ENCODE assay signal across 14 cellular contexts in the genomic region with DNA sequence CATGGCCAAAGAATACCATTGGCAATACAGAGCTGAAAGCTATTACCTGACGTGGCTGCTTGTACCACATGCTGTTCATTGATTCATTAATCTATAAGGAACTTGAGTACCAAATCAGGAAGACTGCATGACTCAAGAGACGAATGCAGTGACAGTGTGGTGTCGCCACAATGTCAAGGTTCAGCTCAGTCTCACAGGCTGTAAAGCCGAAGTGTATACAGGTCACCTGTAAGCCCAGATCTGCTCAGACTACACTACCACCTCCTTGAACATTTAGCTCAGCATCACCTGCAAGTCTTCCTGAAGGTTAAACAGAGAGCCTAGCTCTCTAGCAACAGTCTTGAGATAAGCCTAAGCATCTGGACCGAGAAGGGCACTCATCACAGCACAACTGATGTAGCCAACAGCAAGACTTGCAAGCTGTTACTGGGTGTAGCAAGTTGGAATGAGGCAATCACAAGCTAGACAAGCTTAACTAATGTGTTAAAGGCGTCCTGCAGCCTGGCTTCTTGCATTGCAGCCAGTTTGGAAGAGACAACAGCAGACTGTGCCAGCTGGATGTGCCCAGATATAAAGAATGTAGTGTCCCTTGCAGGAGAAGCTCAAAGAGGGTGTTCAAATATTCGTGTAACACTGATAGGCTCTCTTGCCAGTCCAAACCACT. TPM values are rescaled to one million over a fixed set of nuclear protein-coding genes. Genes with fewer than 3 reads are reported as not detected.
DNase-seq lines count a peak whose midpoint lies in the region; ATAC-seq, FAIRE-seq and TF ChIP-seq lines count a peak whose summit lies in the region.
"Had no signal": no experiment of that assay in that cellular context is flagged by ENCODE, and none has a peak within 500 bp of the region (broad histone marks: within the 10 kb centered on the region; RNA-seq: fewer than 3 reads in every experiment).

No MANE protein-coding gene starts in this region.

- CTCF ChIA-PET in SK-N-SH (lab: Yijun Ruan, JAX): no interaction called here

- H3K4ac ChIP-seq in trophoblast cell (ENCODE audit: low read depth, low read length): no peak overlapping the region

- no peak for TF ChIP-seq EP300 in gastroesophageal sphincter (IDR thresholded peaks at IDR 0.05)
- no peak for TF ChIP-seq EP300 in SK-N-SH (IDR thresholded peaks at IDR 0.05; ENCODE audit: borderline replicate concordance in 1 of 2, low read depth in 1 of 2, low read length in 1 of 2)

- TF ChIP-seq RAD21 in SK-N-SH (IDR thresholded peaks at IDR 0.05; ENCODE audit: low read length): no peak

- peak overlapping the region in 2 of 4 donors; percentile 21 to 22 for H3K27ac ChIP-seq in gastroesophageal sphincter
- no peak overlapping the region for H3K27ac ChIP-seq in trophoblast cell (ENCODE audit: low read depth, low read length)
- H3K27ac ChIP-seq in SK-N-SH (ENCODE audit: low read depth in 2 of 2, low read length in 1 of 2): no peak overlapping the region
- H3K27ac ChIP-seq: adrenal gland, thoracic aorta had no signal

- POLR2A ChIA-PET in SK-N-SH (lab: Yijun Ruan, JAX): no interaction called here

- H3K14ac ChIP-seq in trophoblast cell (ENCODE audit: low read length): no peak overlapping the region

- DNase-seq in Ammon's horn (ENCODE audit: low spot score) (peak; percentile 72), NCI-H2029 (lab: John Stamatoyannopoulos, UW) (peak; percentile 95), trophoblast cell (no peak), RCC 7860 (ENCODE audit: low spot score) (no peak), SK-N-SH (no peak)
- no peak for DNase-seq in stimulated activated naive CD8-positive, alpha-beta T cell treated with anti-CD3 and anti-CD28 coated beads, Interleukin-15, Interleukin-2, amounts not matched to agents 100 U/mL and 50 U/mL, for 24 hours
- DNase-seq: adrenal gland; COR-L47; NCI-H187 treated with DMSO at 0.1 percent for 48 hours; stimulated activated CD4-positive, alpha-beta T cell treated with anti-CD3 and anti-CD28 coated beads, Interleukin-15, amount 100 ng/mL, for 24 hours; T1000 had no signal

- no peak overlapping the region for H4K8ac ChIP-seq in trophoblast cell (ENCODE audit: low read depth, low read length)

- no peak overlapping the region for H3K18ac ChIP-seq in trophoblast cell (ENCODE audit: low read length)

- peaks cover 0 to 42% of the 10 kb centered on the region in 2 donors for H3K36me3 ChIP-seq in gastroesophageal sphincter
- H3K36me3 ChIP-seq in trophoblast cell (ENCODE audit: control insufficient read depth in 1 of 2, insufficient read depth in 2 of 2, low read length in 2 of 2): peaks cover 0 to 1% of the 10 kb centered on the region in 2 experiments
- no peaks in the 10 kb centered on the region for H3K36me3 ChIP-seq in SK-N-SH (replicated peaks in 1 of 2; ENCODE audit: control insufficient read depth in 1 of 2, insufficient read depth in 2 of 2, low read length in 1 of 2)
- H3K36me3 ChIP-seq: thoracic aorta had no signal

- H4K91ac ChIP-seq in trophoblast cell (ENCODE audit: low read depth, low read length): no peak overlapping the region

- no peaks in the 10 kb centered on the region for H4K20me1 ChIP-seq in SK-N-SH (ENCODE audit: insufficient read depth)

- peaks cover 9 to 18% (median 12%) of the 10 kb centered on the region in 3 donors for H3K4me1 ChIP-seq in gastroesophageal sphincter
- no peaks in the 10 kb centered on the region for H3K4me1 ChIP-seq in trophoblast cell (ENCODE audit: control insufficient read depth in 1 of 2, insufficient read depth in 2 of 2, low read length in 2 of 2)
- H3K4me1 ChIP-seq in SK-N-SH (ENCODE audit: control insufficient read depth in 1 of 2, insufficient read depth in 2 of 2, low read depth in 1 of 2, low read length in 1 of 2): peaks cover 0 to 4% of the 10 kb centered on the region in 2 experiments; a peak in 1 of 4 replicates
- H3K4me1 ChIP-seq: adrenal gland had no signal

- H3K9ac ChIP-seq in trophoblast cell (ENCODE audit: low read length): no peak overlapping the region
- no peak overlapping the region for H3K9ac ChIP-seq in SK-N-SH

- H3K79me2 ChIP-seq in trophoblast cell (ENCODE audit: control insufficient read depth, insufficient read depth, low read length, poor library complexity) (no peaks in the 10 kb centered on the region), SK-N-SH (ENCODE audit: insufficient read depth) (no peaks in the 10 kb centered on the region)

- H2BK12ac ChIP-seq in trophoblast cell (ENCODE audit: low read length): no peak overlapping the region

- H3F3A ChIP-seq in SK-N-SH (replicated peaks; ENCODE audit: insufficient read depth): no peaks in the 10 kb centered on the region

- no peak overlapping the region for H2BK5ac ChIP-seq in trophoblast cell (ENCODE audit: low read depth, low read length, poor library complexity)

- H3K4me3 ChIP-seq in gastroesophageal sphincter (no peak overlapping the region), trophoblast cell (ENCODE audit: low read depth, low read length) (no peak overlapping the region), SK-N-SH (ENCODE audit: low read depth in 2 of 2, low read length in 1 of 2) (no peak overlapping the region)
- H3K4me3 ChIP-seq: adrenal gland, thoracic aorta had no signal

- FAIRE-seq in RCC 7860 (lab: Jason Lieb, UNC): no peak

- H3K79me1 ChIP-seq in trophoblast cell (ENCODE audit: low read length): no peaks in the 10 kb centered on the region

- no peaks in the 10 kb centered on the region for H3K9me3 ChIP-seq in gastroesophageal sphincter
- H3K9me3 ChIP-seq in trophoblast cell (ENCODE audit: insufficient read depth, low read depth, low read length): no peaks in the 10 kb centered on the region
- H3K9me3 ChIP-seq in SK-N-SH: no peaks in the 10 kb centered on the region
- H3K9me3 ChIP-seq: adrenal gland, thoracic aorta had no signal

- no peak overlapping the region for H2BK120ac ChIP-seq in trophoblast cell (ENCODE audit: insufficient read depth, low read length, poor library complexity)

- no peak overlapping the region for H2AK5ac ChIP-seq in trophoblast cell (ENCODE audit: low read length)

- 36 to 59% methylated on average over 2 to 7 of the region's 7 CpGs for WGBS in gastroesophageal sphincter (ENCODE audit: low coverage in 1 of 2), 2 donors
- no CpG with 5 or more reads among the region's 7 CpGs for WGBS in trophoblast cell (ENCODE audit: extremely low coverage, insufficient coverage, insufficient read length)
- WGBS in SK-N-SH (ENCODE audit: low lambda C conversion rate): 40% methylated on average over 5 of the region's 7 CpGs

- H3K9me2 ChIP-seq in SK-N-SH: no peaks in the 10 kb centered on the region

- peak overlapping the region; percentile 2 for H3K23ac ChIP-seq in trophoblast cell (ENCODE audit: low read length)

- TF ChIP-seq CTCF in gastroesophageal sphincter (IDR thresholded peaks at IDR 0.05) (no peak), SK-N-SH (IDR thresholded peaks at IDR 0.05) (no peak)

- no peaks in the 10 kb centered on the region for H3K27me3 ChIP-seq in gastroesophageal sphincter
- H3K27me3 ChIP-seq in trophoblast cell (ENCODE audit: insufficient read depth, low read length): no peaks in the 10 kb centered on the region
- no peaks in the 10 kb centered on the region for H3K27me3 ChIP-seq in SK-N-SH (ENCODE audit: insufficient read depth)
- H3K27me3 ChIP-seq: adrenal gland had no signal

- no peak for TF ChIP-seq POLR2A in gastroesophageal sphincter (IDR thresholded peaks at IDR 0.05)

- no peak overlapping the region for H2AFZ ChIP-seq in trophoblast cell (ENCODE audit: insufficient read depth, low read length, poor library complexity)
- no peak overlapping the region for H2AFZ ChIP-seq in SK-N-SH (ENCODE audit: low read depth)

- ATAC-seq in gastroesophageal sphincter (peak; percentile 88), HG03521 (IDR thresholded peaks at IDR 0.05; ENCODE audit: unreplicated experiment) (no peak)
- no peak for ATAC-seq in stimulated activated naive CD8-positive, alpha-beta T cell treated with anti-CD3 and anti-CD28 coated beads, Interleukin-15, Interleukin-2, amounts not matched to agents 100 U/mL and 50 U/mL, for 24 hours

- no peak overlapping the region for H4K12ac ChIP-seq in trophoblast cell (ENCODE audit: low read depth, low read length)

- H3K4me2 ChIP-seq in trophoblast cell (ENCODE audit: low read length) (no peak overlapping the region), SK-N-SH (no peak overlapping the region)

TF ChIP-seq in SK-N-SH, 30 proteins besides CTCF, POLR2A, EP300 and RAD21 (continues in another document):
- TF ChIP-seq RXRA (IDR thresholded peaks at IDR 0.05; ENCODE audit: borderline replicate concordance, low read depth): no peak
- TF ChIP-seq CHD2 (IDR thresholded peaks at IDR 0.05; ENCODE audit: low read length, partially characterized antibody): no peak
- no peak for TF ChIP-seq REST (IDR thresholded peaks at IDR 0.05; ENCODE audit: low read depth, low read length)
- TF ChIP-seq FOXM1 (IDR thresholded peaks at IDR 0.05; ENCODE audit: low read depth): no peak

RNA-seq across cellular contexts. Expression of gene TMTC1, which starts 21.0 kb away (rescaled TPM):
- 100 to 1,000 TPM in 3 of 4 donors, 10 to 100 TPM in 1; 94.0 to 190 (median 117) TPM for total RNA-seq in gastroesophageal sphincter
- 2.4 and 2.5 TPM in 2 replicates for polyA plus RNA-seq in trophoblast cell (2013)
- polyA plus RNA-seq in SK-N-SH (2012; rRNA removed): 0.08 and 0.13 TPM in 2 replicates
- polyA plus RNA-seq in SK-N-SH (2012; cell fraction: cytosol; rRNA removed): 0.06 and 0.08 TPM in 2 replicates
- 0.07 and 0.24 TPM in 2 replicates for polyA plus RNA-seq in SK-N-SH (2012; cell fraction: nucleus; rRNA removed)

Comparison
In these comparisons a context has a peak if more than half of its experiments do, and no peak if none do; other contexts are left out.
1. DNase-seq: peak in Ammon's horn (single experiment) and NCI-H2029 (single experiment); none in trophoblast cell (0 of 2), RCC 7860 (single experiment), SK-N-SH (single experiment) and stimulated activated naive CD8-positive, alpha-beta T cell treated with anti-CD3 and anti-CD28 coated beads, Interleukin-15, Interleukin-2, amounts not matched to agents 100 U/mL and 50 U/mL, for 24 hours (single experiment).